In genomic region chr5:28301676-28302075, GRCh38 we compare ENCODE assay signal across 13 cellular contexts.
DNase-seq lines count a peak whose midpoint lies in the region; ATAC-seq, FAIRE-seq and TF ChIP-seq lines count a peak whose summit lies in the region.
"Had no signal": no experiment of that assay in that cellular context is flagged by ENCODE, and none has a peak within 500 bp of the region (broad histone marks: within the 10 kb centered on the region; RNA-seq: fewer than 3 reads in every experiment).

No MANE protein-coding gene starts in this region.

- no peaks in the 10 kb centered on the region for H3K9me3 ChIP-seq in astrocyte (ENCODE audit: insufficient read depth, low read depth, low read length)

- TF ChIP-seq CTCF in astrocyte (IDR thresholded peaks at IDR 0.05; ENCODE audit: insufficient read depth, low read depth, low read length) (no peak), WTC11 (IDR thresholded peaks at IDR 0.05) (no peak)

- H3K36me3 ChIP-seq in astrocyte (ENCODE audit: insufficient read depth, low read length) = no peaks in the 10 kb centered on the region
- H3K36me3 ChIP-seq: stomach had no signal

- no peak overlapping the region for H2AFZ ChIP-seq in astrocyte (ENCODE audit: low read depth, low read length)

- DNase-seq in Caki2 (ENCODE audit: low read depth) (peak; percentile 92), LoVo (ENCODE audit: low spot score) (peak; percentile 12), astrocyte (ENCODE audit: low read depth) (peak; percentile 66), glomerular visceral epithelial cell (ENCODE audit: extremely low spot score) (peak; percentile 77), WTC11 (ENCODE audit: low spot score) (no peak)
- DNase-seq: activated B cell treated with CpG ODN at 0.5 μM for 24 hours; activated naive CD8-positive, alpha-beta T cell treated with anti-CD3 and anti-CD28 coated beads, Interleukin-2, amount 50 U/mL, for 24 hours; NCI-H1048; NCI-H345; stomach had no signal

- H3K27ac ChIP-seq in astrocyte (ENCODE audit: low read depth, low read length) = peak overlapping the region; percentile 41
- H3K27ac ChIP-seq: stomach had no signal

- CTCF ChIA-PET in WTC11 (lab: Charles Lee) = no interaction called here

- H3K4me2 ChIP-seq in astrocyte (ENCODE audit: low read length) = no peak overlapping the region

- in situ Hi-C loops in Caki2 (cut with HindIII; ENCODE audit: low pct_unique_long_range_greater_than_20kb, low sequenced_read_pairs) = no loop called here

- H3K27me3 Mint-ChIP-seq in astrocyte (ENCODE audit: low read depth, unreplicated experiment) = no peaks in the 10 kb centered on the region
- no peaks in the 10 kb centered on the region for H3K27me3 Mint-ChIP-seq in WTC11 (ENCODE audit: low read depth)
- H3K27me3 Mint-ChIP-seq: activated B cell treated with CpG ODN at 0.5 μM for 24 hours; activated naive CD8-positive, alpha-beta T cell treated with anti-CD3 and anti-CD28 coated beads, Interleukin-2, amount 50 U/mL, for 24 hours had no signal

- ATAC-seq in HG02970 (IDR thresholded peaks at IDR 0.05; ENCODE audit: low FRiP score, unreplicated experiment) (no peak), GM18909 (IDR thresholded peaks at IDR 0.05; ENCODE audit: poor library complexity, unreplicated experiment) (no peak), GM19035 (IDR thresholded peaks at IDR 0.05; ENCODE audit: unreplicated experiment) (no peak), WTC11 (no peak)
- ATAC-seq: activated naive CD8-positive, alpha-beta T cell treated with anti-CD3 and anti-CD28 coated beads, Interleukin-2, amount 50 U/mL, for 24 hours had no signal

- no peaks in the 10 kb centered on the region for H4K20me1 ChIP-seq in astrocyte (ENCODE audit: insufficient read depth, low read length)

- H3K27ac Mint-ChIP-seq in astrocyte (ENCODE audit: unreplicated experiment) = peak overlapping the region; percentile 96
- H3K27ac Mint-ChIP-seq in WTC11 = no peak overlapping the region
- H3K27ac Mint-ChIP-seq: activated B cell treated with CpG ODN at 0.5 μM for 24 hours; activated naive CD8-positive, alpha-beta T cell treated with anti-CD3 and anti-CD28 coated beads, Interleukin-2, amount 50 U/mL, for 24 hours had no signal

- no peak overlapping the region for H3K4me3 ChIP-seq in astrocyte (ENCODE audit: insufficient read depth, low read depth, low read length)
- H3K4me3 ChIP-seq: stomach had no signal

- H3K4me3 Mint-ChIP-seq in astrocyte (ENCODE audit: unreplicated experiment) (no peak overlapping the region), WTC11 (no peak overlapping the region)
- H3K4me3 Mint-ChIP-seq: activated B cell treated with CpG ODN at 0.5 μM for 24 hours; activated naive CD8-positive, alpha-beta T cell treated with anti-CD3 and anti-CD28 coated beads, Interleukin-2, amount 50 U/mL, for 24 hours had no signal

- H3K27me3 ChIP-seq in astrocyte (ENCODE audit: insufficient read depth, low read length) = no peaks in the 10 kb centered on the region
- H3K27me3 ChIP-seq: stomach had no signal

- no peaks in the 10 kb centered on the region for H3K4me1 ChIP-seq in astrocyte (ENCODE audit: insufficient read depth, low read length)
- H3K4me1 ChIP-seq: stomach had no signal

- H3K4me1 Mint-ChIP-seq in astrocyte (ENCODE audit: low read depth, unreplicated experiment) = peaks cover 20% of the 10 kb centered on the region
- peaks cover 4% of the 10 kb centered on the region for H3K4me1 Mint-ChIP-seq in WTC11
- H3K4me1 Mint-ChIP-seq: activated B cell treated with CpG ODN at 0.5 μM for 24 hours; activated naive CD8-positive, alpha-beta T cell treated with anti-CD3 and anti-CD28 coated beads, Interleukin-2, amount 50 U/mL, for 24 hours had no signal

- H3K79me2 ChIP-seq in astrocyte (ENCODE audit: insufficient read depth, low read length) = no peaks in the 10 kb centered on the region

- H3K36me3 Mint-ChIP-seq in astrocyte (ENCODE audit: low read depth, unreplicated experiment) (no peaks in the 10 kb centered on the region), WTC11 (0 out of 2 replicates have a peak, but pooled peaks cover 4% of the 10 kb centered on the region)

- no peaks in the 10 kb centered on the region for H3K9me3 Mint-ChIP-seq in astrocyte (ENCODE audit: unreplicated experiment)
- peaks cover 31% of the 10 kb centered on the region for H3K9me3 Mint-ChIP-seq in WTC11

- H3K9ac ChIP-seq in astrocyte (ENCODE audit: low read length) = no peak overlapping the region

- peak; percentile 65 for FAIRE-seq in astrocyte (lab: Jason Lieb, UNC)

- POLR2A ChIA-PET in WTC11 (lab: Charles Lee) = no interaction called here

TF ChIP-seq in WTC11, 78 proteins besides CTCF, POLR2A, EP300 and RAD21 (continues in another document):
- TF ChIP-seq JAZF1 (CRISPR knock-in tag; IDR thresholded peaks at IDR 0.05) = no peak
- TF ChIP-seq, protein P1, sequence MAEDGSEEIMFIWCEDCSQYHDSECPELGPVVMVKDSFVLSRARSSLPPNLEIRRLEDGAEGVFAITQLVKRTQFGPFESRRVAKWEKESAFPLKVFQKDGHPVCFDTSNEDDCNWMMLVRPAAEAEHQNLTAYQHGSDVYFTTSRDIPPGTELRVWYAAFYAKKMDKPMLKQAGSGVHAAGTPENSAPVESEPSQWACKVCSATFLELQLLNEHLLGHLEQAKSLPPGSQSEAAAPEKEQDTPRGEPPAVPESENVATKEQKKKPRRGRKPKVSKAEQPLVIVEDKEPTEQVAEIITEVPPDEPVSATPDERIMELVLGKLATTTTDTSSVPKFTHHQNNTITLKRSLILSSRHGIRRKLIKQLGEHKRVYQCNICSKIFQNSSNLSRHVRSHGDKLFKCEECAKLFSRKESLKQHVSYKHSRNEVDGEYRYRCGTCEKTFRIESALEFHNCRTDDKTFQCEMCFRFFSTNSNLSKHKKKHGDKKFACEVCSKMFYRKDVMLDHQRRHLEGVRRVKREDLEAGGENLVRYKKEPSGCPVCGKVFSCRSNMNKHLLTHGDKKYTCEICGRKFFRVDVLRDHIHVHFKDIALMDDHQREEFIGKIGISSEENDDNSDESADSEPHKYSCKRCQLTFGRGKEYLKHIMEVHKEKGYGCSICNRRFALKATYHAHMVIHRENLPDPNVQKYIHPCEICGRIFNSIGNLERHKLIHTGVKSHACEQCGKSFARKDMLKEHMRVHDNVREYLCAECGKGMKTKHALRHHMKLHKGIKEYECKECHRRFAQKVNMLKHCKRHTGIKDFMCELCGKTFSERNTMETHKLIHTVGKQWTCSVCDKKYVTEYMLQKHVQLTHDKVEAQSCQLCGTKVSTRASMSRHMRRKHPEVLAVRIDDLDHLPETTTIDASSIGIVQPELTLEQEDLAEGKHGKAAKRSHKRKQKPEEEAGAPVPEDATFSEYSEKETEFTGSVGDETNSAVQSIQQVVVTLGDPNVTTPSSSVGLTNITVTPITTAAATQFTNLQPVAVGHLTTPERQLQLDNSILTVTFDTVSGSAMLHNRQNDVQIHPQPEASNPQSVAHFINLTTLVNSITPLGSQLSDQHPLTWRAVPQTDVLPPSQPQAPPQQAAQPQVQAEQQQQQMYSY (CRISPR knock-in tag; IDR thresholded peaks at IDR 0.05) = no peak
- TF ChIP-seq FOXP1 (CRISPR knock-in tag; IDR thresholded peaks at IDR 0.05; ENCODE audit: borderline replicate concordance) = no peak
- TF ChIP-seq ZNF416 (CRISPR knock-in tag; IDR thresholded peaks at IDR 0.05) = no peak
- TF ChIP-seq CBFB (CRISPR knock-in tag; IDR thresholded peaks at IDR 0.05; ENCODE audit: low read depth) = no peak
- TF ChIP-seq, protein P2, sequence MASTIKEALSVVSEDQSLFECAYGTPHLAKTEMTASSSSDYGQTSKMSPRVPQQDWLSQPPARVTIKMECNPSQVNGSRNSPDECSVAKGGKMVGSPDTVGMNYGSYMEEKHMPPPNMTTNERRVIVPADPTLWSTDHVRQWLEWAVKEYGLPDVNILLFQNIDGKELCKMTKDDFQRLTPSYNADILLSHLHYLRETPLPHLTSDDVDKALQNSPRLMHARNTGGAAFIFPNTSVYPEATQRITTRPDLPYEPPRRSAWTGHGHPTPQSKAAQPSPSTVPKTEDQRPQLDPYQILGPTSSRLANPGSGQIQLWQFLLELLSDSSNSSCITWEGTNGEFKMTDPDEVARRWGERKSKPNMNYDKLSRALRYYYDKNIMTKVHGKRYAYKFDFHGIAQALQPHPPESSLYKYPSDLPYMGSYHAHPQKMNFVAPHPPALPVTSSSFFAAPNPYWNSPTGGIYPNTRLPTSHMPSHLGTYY (CRISPR knock-in tag; IDR thresholded peaks at IDR 0.05) = no peak
- no peak for TF ChIP-seq TEAD4 (CRISPR knock-in tag; IDR thresholded peaks at IDR 0.05)
- TF ChIP-seq, protein P3, sequence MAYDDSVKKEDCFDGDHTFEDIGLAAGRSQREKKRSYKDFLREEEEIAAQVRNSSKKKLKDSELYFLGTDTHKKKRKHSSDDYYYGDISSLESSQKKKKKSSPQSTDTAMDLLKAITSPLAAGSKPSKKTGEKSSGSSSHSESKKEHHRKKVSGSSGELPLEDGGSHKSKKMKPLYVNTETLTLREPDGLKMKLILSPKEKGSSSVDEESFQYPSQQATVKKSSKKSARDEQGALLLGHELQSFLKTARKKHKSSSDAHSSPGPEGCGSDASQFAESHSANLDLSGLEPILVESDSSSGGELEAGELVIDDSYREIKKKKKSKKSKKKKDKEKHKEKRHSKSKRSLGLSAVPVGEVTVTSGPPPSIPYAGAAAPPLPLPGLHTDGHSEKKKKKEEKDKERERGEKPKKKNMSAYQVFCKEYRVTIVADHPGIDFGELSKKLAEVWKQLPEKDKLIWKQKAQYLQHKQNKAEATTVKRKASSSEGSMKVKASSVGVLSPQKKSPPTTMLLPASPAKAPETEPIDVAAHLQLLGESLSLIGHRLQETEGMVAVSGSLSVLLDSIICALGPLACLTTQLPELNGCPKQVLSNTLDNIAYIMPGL (CRISPR knock-in tag; IDR thresholded peaks at IDR 0.05) = no peak
- no peak for TF ChIP-seq NR2C2 (CRISPR knock-in tag; IDR thresholded peaks at IDR 0.05)
